ENCODE assay signal across 17 cellular contexts in genomic region chr13:26829716-26830115, GRCh38.
A peak's percentile ranks its signal among the peaks of the same experiment; 100 is the strongest.
DNase-seq lines count a peak whose midpoint lies in the region; ATAC-seq and TF ChIP-seq lines count a peak whose summit lies in the region.
"Had no signal": no experiment of that assay in that cellular context is flagged by ENCODE, and none has a peak within 500 bp of the region (broad histone marks: within the 10 kb centered on the region; RNA-seq: fewer than 3 reads in every experiment).

No MANE protein-coding gene starts in this region.

- H3K27me3 Mint-ChIP-seq in neural crest cell (ENCODE audit: low read depth) (no peaks in the 10 kb centered on the region), osteocyte (ENCODE audit: unreplicated experiment) (peaks cover 6% of the 10 kb centered on the region)
- peaks cover 4% of the 10 kb centered on the region for H3K27me3 Mint-ChIP-seq in activated naive CD8-positive, alpha-beta T cell treated with anti-CD3 and anti-CD28 coated beads for 36 hours
- peaks cover 8 to 43% (median 14%) of the 10 kb centered on the region in 5 donors for H3K27me3 Mint-ChIP-seq in naive thymus-derived CD8-positive, alpha-beta T cell

- POLR2A ChIA-PET in naive thymus-derived CD8-positive, alpha-beta T cell (lab: Charles Lee), result no interaction called here

- H3K27ac Mint-ChIP-seq in neural crest cell (ENCODE audit: unreplicated experiment) (peak overlapping the region; percentile 50), osteocyte (ENCODE audit: unreplicated experiment) (no peak overlapping the region)
- no peak overlapping the region for H3K27ac Mint-ChIP-seq in activated naive CD8-positive, alpha-beta T cell treated with anti-CD3 and anti-CD28 coated beads for 36 hours
- no peak overlapping the region for H3K27ac Mint-ChIP-seq in naive thymus-derived CD8-positive, alpha-beta T cell
- H3K27ac Mint-ChIP-seq: B cell; CD4-positive, alpha-beta T cell; CD8-positive, alpha-beta T cell had no signal

- DNase-seq in coronary artery (ENCODE audit: low spot score), result peak; percentile 22
- DNase-seq in neural crest cell (ENCODE audit: low read depth, low spot score), result no peak
- peak; percentile 57 for DNase-seq in osteocyte (ENCODE audit: extremely low spot score, unreplicated experiment)
- no peak for DNase-seq in activated naive CD8-positive, alpha-beta T cell treated with anti-CD3 and anti-CD28 coated beads for 36 hours
- DNase-seq in naive thymus-derived CD8-positive, alpha-beta T cell, result no peak
- DNase-seq: AML-193; Caco-2; Calu3; CD4-positive, alpha-beta T cell; CD8-positive, alpha-beta T cell; DMS79 treated with DMSO at 0.1 percent for 48 hours; GF-D8 had no signal

- TF ChIP-seq CTCF in coronary artery (IDR thresholded peaks at IDR 0.05) (no peak), neural crest cell (conservative IDR thresholded peaks at IDR 0.05) (no peak), osteocyte (IDR thresholded peaks at IDR 0.05) (no peak)

- H3K36me3 Mint-ChIP-seq in neural crest cell (ENCODE audit: low read depth), result peaks cover 2% of the 10 kb centered on the region
- H3K36me3 Mint-ChIP-seq in osteocyte (ENCODE audit: unreplicated experiment), result no peaks in the 10 kb centered on the region
- H3K36me3 Mint-ChIP-seq in activated naive CD8-positive, alpha-beta T cell treated with anti-CD3 and anti-CD28 coated beads for 36 hours, result no peaks in the 10 kb centered on the region
- no peaks in the 10 kb centered on the region for H3K36me3 Mint-ChIP-seq in naive thymus-derived CD8-positive, alpha-beta T cell
- H3K36me3 Mint-ChIP-seq: CD8-positive, alpha-beta T cell had no signal

- no peak overlapping the region for H3K4me3 ChIP-seq in coronary artery
- H3K4me3 ChIP-seq: A549; BLaER1 treated with 17β-estradiol and CSF1 and Interleukin-3, amounts not matched to agents 10 nM and 100 nM had no signal

- H3K4me1 Mint-ChIP-seq in neural crest cell, result peaks cover 3% of the 10 kb centered on the region
- no peaks in the 10 kb centered on the region for H3K4me1 Mint-ChIP-seq in osteocyte (ENCODE audit: unreplicated experiment)
- H3K4me1 Mint-ChIP-seq in activated naive CD8-positive, alpha-beta T cell treated with anti-CD3 and anti-CD28 coated beads for 36 hours, result no peaks in the 10 kb centered on the region
- peaks cover 0 to 2% (median 0%) of the 10 kb centered on the region in 4 donors for H3K4me1 Mint-ChIP-seq in naive thymus-derived CD8-positive, alpha-beta T cell
- H3K4me1 Mint-ChIP-seq: B cell had no signal

- no peak overlapping the region for H3K27ac ChIP-seq in coronary artery
- H3K27ac ChIP-seq: 22Rv1; A549; BLaER1 treated with 17β-estradiol and CSF1 and Interleukin-3, amounts not matched to agents 10 nM and 100 nM; C4-2B had no signal

- H3K9me3 Mint-ChIP-seq in neural crest cell (no peaks in the 10 kb centered on the region), osteocyte (ENCODE audit: unreplicated experiment) (no peaks in the 10 kb centered on the region)
- H3K9me3 Mint-ChIP-seq in activated naive CD8-positive, alpha-beta T cell treated with anti-CD3 and anti-CD28 coated beads for 36 hours, result no peaks in the 10 kb centered on the region
- H3K9me3 Mint-ChIP-seq in naive thymus-derived CD8-positive, alpha-beta T cell, result no peaks in the 10 kb centered on the region
- H3K9me3 Mint-ChIP-seq: CD4-positive, alpha-beta T cell; CD8-positive, alpha-beta T cell had no signal

- H3K4me3 Mint-ChIP-seq in neural crest cell (no peak overlapping the region), osteocyte (ENCODE audit: unreplicated experiment) (no peak overlapping the region)
- no peak overlapping the region for H3K4me3 Mint-ChIP-seq in activated naive CD8-positive, alpha-beta T cell treated with anti-CD3 and anti-CD28 coated beads for 36 hours
- H3K4me3 Mint-ChIP-seq in naive thymus-derived CD8-positive, alpha-beta T cell, result no peak overlapping the region
- H3K4me3 Mint-ChIP-seq: B cell; CD4-positive, alpha-beta T cell; CD8-positive, alpha-beta T cell had no signal

- ATAC-seq in naive thymus-derived CD8-positive, alpha-beta T cell, result no peak
- ATAC-seq: A549; CD8-positive, alpha-beta T cell had no signal

Comparison
In these comparisons a context has a peak if more than half of its experiments do, and no peak if none do; other contexts are left out.
1. DNase-seq: peak in coronary artery (single experiment) and osteocyte (single experiment); none in neural crest cell (single experiment), activated naive CD8-positive, alpha-beta T cell treated with anti-CD3 and anti-CD28 coated beads for 36 hours (single experiment) and naive thymus-derived CD8-positive, alpha-beta T cell (0 of 10).